ENCODE assay signal across 8 cellular contexts in the genomic region with DNA sequence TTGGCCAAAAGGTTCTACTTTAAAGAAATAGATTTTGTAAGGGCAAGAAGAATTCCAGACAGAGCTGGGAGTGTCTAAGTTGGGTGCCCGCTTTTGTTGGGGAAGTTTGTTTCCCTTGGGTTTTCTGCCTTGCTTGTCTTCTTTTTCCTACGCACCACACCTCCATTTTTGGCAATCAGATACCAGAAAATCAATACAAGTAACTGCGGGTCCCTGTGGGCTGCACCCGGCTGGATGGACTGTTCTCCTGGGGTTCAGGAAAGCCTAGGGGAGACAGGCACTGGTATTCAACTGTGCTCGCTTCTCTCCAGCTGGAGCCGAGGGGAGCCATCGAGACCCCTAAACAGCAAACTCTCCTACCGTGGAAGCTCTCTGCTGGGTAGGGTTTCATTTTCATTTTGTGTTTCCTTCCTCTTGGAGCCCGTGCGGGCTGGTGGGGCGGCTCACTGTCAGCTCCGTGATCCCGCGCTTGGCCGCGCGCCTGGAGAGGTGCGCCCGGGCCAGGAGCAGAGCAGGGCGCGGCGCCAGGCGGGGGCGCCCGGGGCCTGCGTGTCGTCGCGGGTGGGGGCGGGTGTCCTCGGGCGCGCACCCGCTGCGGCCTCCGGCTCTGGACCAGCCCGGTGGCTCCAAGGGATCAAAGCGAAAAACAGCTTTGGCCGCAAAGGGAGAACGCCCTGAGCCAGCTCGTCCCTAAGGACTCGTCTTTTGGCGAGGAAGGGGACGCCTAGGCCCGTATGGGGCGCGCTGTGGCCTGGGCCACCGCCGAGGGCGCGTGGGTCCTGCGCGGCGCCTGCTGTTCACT.
DNase-seq lines count a peak whose midpoint lies in the region; ATAC-seq and TF ChIP-seq lines count a peak whose summit lies in the region.

No MANE protein-coding gene starts in this region.

- CTCF ChIA-PET in activated CD4-positive, alpha-beta T cell treated with anti-CD3 and anti-CD28 coated beads for 36 hours (lab: Charles Lee): interaction anchor here (0.6 to 0.7 kb wide), 2 partner anchors 164 to 509 kb away, joined by 3 to 4 read pairs; no protein-coding TSS in a partner anchor

- H3K36me3 ChIP-seq in testis (ENCODE audit: low read depth, missing control alignments): no peaks in the 10 kb centered on the region

- TF ChIP-seq CTCF in testis (IDR thresholded peaks at IDR 0.05): no peak

- intact Hi-C loops in activated CD4-positive, alpha-beta T cell treated with anti-CD3 and anti-CD28 coated beads for 36 hours (cut with DNase I, micrococcal nuclease): no loop called here
- intact Hi-C loops in testis (cut with DNase I; ENCODE audit: low total_unique reads): no loop called here

- no peaks in the 10 kb centered on the region for H3K9me3 Mint-ChIP-seq in activated CD4-positive, alpha-beta T cell treated with anti-CD3 and anti-CD28 coated beads for 36 hours (ENCODE audit: low read depth)
- H3K9me3 Mint-ChIP-seq in effector memory CD8-positive, alpha-beta T cell: peaks cover 0 to 1% of the 10 kb centered on the region in 2 donors

- WGBS in testis, 2 donors: 1% methylated on average over 17 to 54 of the region's 54 CpGs

- H3K27me3 Mint-ChIP-seq in activated CD4-positive, alpha-beta T cell treated with anti-CD3 and anti-CD28 coated beads for 36 hours: peaks cover 23% of the 10 kb centered on the region
- peaks cover 6 to 31% of the 10 kb centered on the region in 2 donors for H3K27me3 Mint-ChIP-seq in effector memory CD8-positive, alpha-beta T cell

- H3K27ac ChIP-seq in testis: peak overlapping the region; percentile 12 to 72

- H3K4me3 ChIP-seq in testis: peak overlapping the region; percentile 60 to 71

- H3K4me1 ChIP-seq in testis: no peaks in the 10 kb centered on the region

- no peaks in the 10 kb centered on the region for H3K27me3 ChIP-seq in testis

- ATAC-seq in activated CD4-positive, alpha-beta T cell treated with anti-CD3 and anti-CD28 coated beads for 36 hours: peak; percentile 61
- no peak for ATAC-seq in effector memory CD8-positive, alpha-beta T cell (replicated peaks)
- ATAC-seq in GM21825 (IDR thresholded peaks at IDR 0.05; ENCODE audit: unreplicated experiment): no peak

- H3K36me3 Mint-ChIP-seq in activated CD4-positive, alpha-beta T cell treated with anti-CD3 and anti-CD28 coated beads for 36 hours (ENCODE audit: low read depth): no peaks in the 10 kb centered on the region
- no peaks in the 10 kb centered on the region for H3K36me3 Mint-ChIP-seq in effector memory CD8-positive, alpha-beta T cell (ENCODE audit: insufficient read depth)

- H3K27ac Mint-ChIP-seq in activated CD4-positive, alpha-beta T cell treated with anti-CD3 and anti-CD28 coated beads for 36 hours: no peak overlapping the region
- no peak overlapping the region for H3K27ac Mint-ChIP-seq in effector memory CD8-positive, alpha-beta T cell

- H3K4me3 Mint-ChIP-seq in activated CD4-positive, alpha-beta T cell treated with anti-CD3 and anti-CD28 coated beads for 36 hours: peak overlapping the region; percentile 57
- peak overlapping the region; percentile 64 to 70 for H3K4me3 Mint-ChIP-seq in effector memory CD8-positive, alpha-beta T cell

- H3K4me1 Mint-ChIP-seq in activated CD4-positive, alpha-beta T cell treated with anti-CD3 and anti-CD28 coated beads for 36 hours: no peaks in the 10 kb centered on the region
- peaks cover 0 to 5% of the 10 kb centered on the region in 2 donors for H3K4me1 Mint-ChIP-seq in effector memory CD8-positive, alpha-beta T cell (ENCODE audit: low read depth in 2 of 2)

- POLR2A ChIA-PET in activated CD4-positive, alpha-beta T cell treated with anti-CD3 and anti-CD28 coated beads for 36 hours (lab: Charles Lee): no interaction called here

- no peaks in the 10 kb centered on the region for H3K9me3 ChIP-seq in testis

- TF ChIP-seq POLR2A in testis (IDR thresholded peaks at IDR 0.05): no peak

- DNase-seq in activated CD4-positive, alpha-beta T cell treated with anti-CD3 and anti-CD28 coated beads for 36 hours: peak; percentile 43
- no peak for DNase-seq in activated CD4-positive, alpha-beta T cell treated with anti-CD3 and anti-CD28 coated beads for 4 hours
- DNase-seq in RPMI8226: peak; percentile 73
- DNase-seq in effector memory CD8-positive, alpha-beta T cell: no peak
- DNase-seq in medulla oblongata (ENCODE audit: extremely low spot score): peak; percentile 40
- peak; percentile 67 for DNase-seq in testis
- DNase-seq in SK-N-DZ (ENCODE audit: low spot score): no peak

Comparison
In these comparisons a context has a peak if more than half of its experiments do, and no peak if none do; other contexts are left out.
1. DNase-seq: peak in activated CD4-positive, alpha-beta T cell treated with anti-CD3 and anti-CD28 coated beads for 36 hours (single experiment), RPMI8226 (single experiment), medulla oblongata (single experiment) and testis (single experiment); none in activated CD4-positive, alpha-beta T cell treated with anti-CD3 and anti-CD28 coated beads for 4 hours (0 of 2), effector memory CD8-positive, alpha-beta T cell (0 of 3) and SK-N-DZ (single experiment).